ENCODE assay signal across 17 cellular contexts in the genomic region with DNA sequence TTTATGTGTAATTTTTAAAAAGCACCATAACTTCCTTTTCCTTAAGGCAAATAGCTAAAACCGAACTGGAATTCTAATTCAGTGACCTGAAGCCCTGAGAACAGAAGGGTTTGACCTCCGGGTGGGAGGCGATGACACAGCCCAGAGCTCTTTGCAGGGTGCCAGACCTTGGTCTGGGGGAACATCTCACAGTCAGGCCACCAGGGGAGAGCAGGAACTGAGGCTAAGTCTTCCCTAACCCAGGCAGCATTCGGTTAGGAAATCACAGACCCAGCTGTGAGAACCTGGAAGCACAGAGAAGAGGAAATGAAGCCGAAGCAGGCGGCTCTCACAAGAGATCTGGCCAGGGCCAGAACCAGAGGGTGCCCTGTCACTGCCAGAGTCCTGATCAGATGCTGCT.
DNase-seq lines count a peak whose midpoint lies in the region; ATAC-seq and TF ChIP-seq lines count a peak whose summit lies in the region.
"Had no signal": no experiment of that assay in that cellular context is flagged by ENCODE, and none has a peak within 500 bp of the region (broad histone marks: within the 10 kb centered on the region; RNA-seq: fewer than 3 reads in every experiment).

No MANE protein-coding gene starts in this region.

- H3K9me3 Mint-ChIP-seq in WTC11, result no peaks in the 10 kb centered on the region
- H3K9me3 Mint-ChIP-seq: stimulated activated naive CD8-positive, alpha-beta T cell treated with anti-CD3 and anti-CD28 coated beads, Interleukin-15, Interleukin-2, amounts not matched to agents 100 ng/mL and 50 ng/mL, for 24 hours had no signal

- peaks cover 22% of the 10 kb centered on the region for H3K4me1 Mint-ChIP-seq in WTC11
- H3K4me1 Mint-ChIP-seq: activated CD4-positive, alpha-beta memory T cell treated with anti-CD3 and anti-CD28 coated beads, Interleukin-2, amount 10 ng/mL, durations not matched to agents 7 days and 5 days; activated naive CD8-positive, alpha-beta T cell treated with anti-CD3 and anti-CD28 coated beads, Interleukin-2, amount 10 ng/mL, durations not matched to agents 7 days and 5 days; CD4-positive, alpha-beta memory T cell had no signal

- TF ChIP-seq CTCF in WTC11 (IDR thresholded peaks at IDR 0.05), result no peak

- no peak overlapping the region for H3K27ac ChIP-seq in ACC112 (ENCODE audit: low read depth, low read length)
- H3K27ac ChIP-seq: uterus had no signal

- no peaks in the 10 kb centered on the region for H3K79me2 ChIP-seq in ACC112 (ENCODE audit: control insufficient read depth, insufficient read depth, low read length, unreplicated experiment)

- peaks cover 7% of the 10 kb centered on the region for H3K4me1 ChIP-seq in ACC112 (ENCODE audit: control insufficient read depth, insufficient read depth, low read length, unreplicated experiment)
- H3K4me1 ChIP-seq: uterus had no signal

- CTCF ChIA-PET in HEK293T (lab: Yijun Ruan, JAX), result no interaction called here
- CTCF ChIA-PET in WTC11 (lab: Charles Lee), result interaction anchor here (1.1 kb wide), 1 partner anchor 20 kb away, joined by 3 read pairs; no protein-coding TSS in a partner anchor

- POLR2A ChIA-PET in HEK293T (lab: Yijun Ruan, JAX) (no interaction called here), WTC11 (lab: Charles Lee) (no interaction called here)

- no peak overlapping the region for H3K4me3 Mint-ChIP-seq in WTC11
- H3K4me3 Mint-ChIP-seq: activated CD4-positive, alpha-beta memory T cell treated with anti-CD3 and anti-CD28 coated beads, Interleukin-2, amount 10 ng/mL, durations not matched to agents 7 days and 5 days; activated naive CD8-positive, alpha-beta T cell treated with anti-CD3 and anti-CD28 coated beads, Interleukin-2, amount 10 ng/mL, durations not matched to agents 7 days and 5 days; activated T-cell treated with anti-CD3 and anti-CD28 coated beads, Interleukin-2, amount 50 U/mL, for 72 hours; CD4-positive, alpha-beta memory T cell; stimulated activated naive CD8-positive, alpha-beta T cell treated with anti-CD3 and anti-CD28 coated beads, Interleukin-15, Interleukin-2, amounts not matched to agents 100 ng/mL and 50 ng/mL, for 24 hours had no signal

- H3K27ac Mint-ChIP-seq in WTC11, result no peak overlapping the region; the same call in 1 of the 2 replicates
- H3K27ac Mint-ChIP-seq: activated CD4-positive, alpha-beta memory T cell treated with anti-CD3 and anti-CD28 coated beads, Interleukin-2, amount 10 ng/mL, durations not matched to agents 7 days and 5 days; activated naive CD8-positive, alpha-beta T cell treated with anti-CD3 and anti-CD28 coated beads, Interleukin-2, amount 10 ng/mL, durations not matched to agents 7 days and 5 days; activated T-cell treated with anti-CD3 and anti-CD28 coated beads, Interleukin-2, amount 50 U/mL, for 72 hours; stimulated activated naive CD8-positive, alpha-beta T cell treated with anti-CD3 and anti-CD28 coated beads, Interleukin-15, Interleukin-2, amounts not matched to agents 100 ng/mL and 50 ng/mL, for 24 hours had no signal

- H3K27me3 ChIP-seq in ACC112 (ENCODE audit: insufficient read depth, low read length), result no peaks in the 10 kb centered on the region
- H3K27me3 ChIP-seq: uterus had no signal

- H3K27me3 Mint-ChIP-seq in WTC11 (ENCODE audit: low read depth), result no peaks in the 10 kb centered on the region
- H3K27me3 Mint-ChIP-seq: activated CD4-positive, alpha-beta memory T cell treated with anti-CD3 and anti-CD28 coated beads, Interleukin-2, amount 10 ng/mL, durations not matched to agents 7 days and 5 days; activated naive CD8-positive, alpha-beta T cell treated with anti-CD3 and anti-CD28 coated beads, Interleukin-2, amount 10 ng/mL, durations not matched to agents 7 days and 5 days; CD4-positive, alpha-beta memory T cell; stimulated activated naive CD8-positive, alpha-beta T cell treated with anti-CD3 and anti-CD28 coated beads, Interleukin-15, Interleukin-2, amounts not matched to agents 100 ng/mL and 50 ng/mL, for 24 hours had no signal

- H3K36me3 Mint-ChIP-seq in WTC11, result no peaks in the 10 kb centered on the region
- H3K36me3 Mint-ChIP-seq: activated naive CD8-positive, alpha-beta T cell treated with anti-CD3 and anti-CD28 coated beads, Interleukin-2, amount 10 ng/mL, durations not matched to agents 7 days and 5 days; CD4-positive, alpha-beta memory T cell had no signal

- H3K4me3 ChIP-seq in ACC112 (ENCODE audit: low read depth, low read length), result no peak overlapping the region
- H3K4me3 ChIP-seq: uterus had no signal

- H3K36me3 ChIP-seq in ACC112 (ENCODE audit: insufficient read depth, low read length), result no peaks in the 10 kb centered on the region
- H3K36me3 ChIP-seq: uterus had no signal

- peak; percentile 95 for ATAC-seq in WTC11
- ATAC-seq in GM18519 (IDR thresholded peaks at IDR 0.05; ENCODE audit: low FRiP score, unreplicated experiment), result no peak
- no peak for ATAC-seq in GM18909 (IDR thresholded peaks at IDR 0.05; ENCODE audit: poor library complexity, unreplicated experiment)
- ATAC-seq: activated T-cell treated with anti-CD3 and anti-CD28 coated beads, Interleukin-2, amount 50 U/mL, for 72 hours had no signal

- peak overlapping the region; percentile 48 for H2AFZ ChIP-seq in ACC112 (ENCODE audit: low read length, unreplicated experiment)

- peak; percentile 17 for DNase-seq in HEK293T (ENCODE audit: extremely low spot score)
- peak; percentile 20 for DNase-seq in WTC11 (ENCODE audit: low spot score)
- peak; percentile 62 for DNase-seq in islet precursor cell
- no peak for DNase-seq in NOMO-1 treated with dmso at 0.1 percent for 144 hours (lab: John Stamatoyannopoulos, UW; ENCODE audit: unreplicated experiment)
- DNase-seq in activated T-cell treated with anti-CD3 and anti-CD28 coated beads, Interleukin-2, amount 50 U/mL, for 48 hours, result no peak
- DNase-seq: activated CD4-positive, alpha-beta memory T cell treated with anti-CD3 and anti-CD28 coated beads, Interleukin-2, amount 10 ng/mL, durations not matched to agents 7 days and 5 days; activated naive CD8-positive, alpha-beta T cell treated with anti-CD3 and anti-CD28 coated beads, Interleukin-2, amount 10 ng/mL, durations not matched to agents 7 days and 5 days; activated T-cell treated with anti-CD3 and anti-CD28 coated beads, Interleukin-2, amount 50 U/mL, for 72 hours; CD4-positive, alpha-beta memory T cell; effector CD4-positive, alpha-beta T cell; NCI-H1417 treated with DMSO at 0.1 percent for 48 hours; stimulated activated CD4-positive, alpha-beta T cell treated with anti-CD3 and anti-CD28 coated beads, Interleukin-12 subunit alpha, Interleukin-12 subunit beta, amount 100 ng/mL, for 4 hours; uterus had no signal

TF ChIP-seq in HEK293T, 16 proteins besides CTCF, POLR2A, EP300 and RAD21:
- TF ChIP-seq FOXK2 (IDR thresholded peaks at IDR 0.05) (no peak), HDGF (IDR thresholded peaks at IDR 0.05; ENCODE audit: borderline replicate concordance) (no peak), TARDBP (IDR thresholded peaks at IDR 0.05) (no peak), L3MBTL2 (conservative IDR thresholded peaks at IDR 0.05) (no peak), FOXA1 (IDR thresholded peaks at IDR 0.05) (no peak), FOXM1 (IDR thresholded peaks at IDR 0.05; ENCODE audit: borderline replicate concordance) (no peak), SP1 (IDR thresholded peaks at IDR 0.05) (no peak)

TF ChIP-seq in WTC11, 78 proteins besides CTCF, POLR2A, EP300 and RAD21 (continues in another document):
- TF ChIP-seq, protein P1, sequence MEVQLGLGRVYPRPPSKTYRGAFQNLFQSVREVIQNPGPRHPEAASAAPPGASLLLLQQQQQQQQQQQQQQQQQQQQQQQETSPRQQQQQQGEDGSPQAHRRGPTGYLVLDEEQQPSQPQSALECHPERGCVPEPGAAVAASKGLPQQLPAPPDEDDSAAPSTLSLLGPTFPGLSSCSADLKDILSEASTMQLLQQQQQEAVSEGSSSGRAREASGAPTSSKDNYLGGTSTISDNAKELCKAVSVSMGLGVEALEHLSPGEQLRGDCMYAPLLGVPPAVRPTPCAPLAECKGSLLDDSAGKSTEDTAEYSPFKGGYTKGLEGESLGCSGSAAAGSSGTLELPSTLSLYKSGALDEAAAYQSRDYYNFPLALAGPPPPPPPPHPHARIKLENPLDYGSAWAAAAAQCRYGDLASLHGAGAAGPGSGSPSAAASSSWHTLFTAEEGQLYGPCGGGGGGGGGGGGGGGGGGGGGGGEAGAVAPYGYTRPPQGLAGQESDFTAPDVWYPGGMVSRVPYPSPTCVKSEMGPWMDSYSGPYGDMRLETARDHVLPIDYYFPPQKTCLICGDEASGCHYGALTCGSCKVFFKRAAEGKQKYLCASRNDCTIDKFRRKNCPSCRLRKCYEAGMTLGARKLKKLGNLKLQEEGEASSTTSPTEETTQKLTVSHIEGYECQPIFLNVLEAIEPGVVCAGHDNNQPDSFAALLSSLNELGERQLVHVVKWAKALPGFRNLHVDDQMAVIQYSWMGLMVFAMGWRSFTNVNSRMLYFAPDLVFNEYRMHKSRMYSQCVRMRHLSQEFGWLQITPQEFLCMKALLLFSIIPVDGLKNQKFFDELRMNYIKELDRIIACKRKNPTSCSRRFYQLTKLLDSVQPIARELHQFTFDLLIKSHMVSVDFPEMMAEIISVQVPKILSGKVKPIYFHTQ (CRISPR knock-in tag; IDR thresholded peaks at IDR 0.05), result no peak
- TF ChIP-seq ATF1 (CRISPR knock-in tag; IDR thresholded peaks at IDR 0.05) (no peak), TCF7 (CRISPR knock-in tag; IDR thresholded peaks at IDR 0.05; ENCODE audit: low read depth) (no peak), PRRX2 (CRISPR knock-in tag; IDR thresholded peaks at IDR 0.05) (no peak), ZNF317 (CRISPR knock-in tag; IDR thresholded peaks at IDR 0.05; ENCODE audit: borderline replicate concordance, low read depth) (no peak), SMAD4 (CRISPR knock-in tag; IDR thresholded peaks at IDR 0.05) (no peak), JAZF1 (CRISPR knock-in tag; IDR thresholded peaks at IDR 0.05) (no peak), ZBTB21 (CRISPR knock-in tag; IDR thresholded peaks at IDR 0.05; ENCODE audit: borderline replicate concordance) (no peak), RELA (CRISPR knock-in tag; IDR thresholded peaks at IDR 0.05; ENCODE audit: borderline replicate concordance) (no peak), ETV6 (CRISPR knock-in tag; IDR thresholded peaks at IDR 0.05) (peak; percentile 46; the same call in 1 of the 2 replicates)
- TF ChIP-seq, protein P2, sequence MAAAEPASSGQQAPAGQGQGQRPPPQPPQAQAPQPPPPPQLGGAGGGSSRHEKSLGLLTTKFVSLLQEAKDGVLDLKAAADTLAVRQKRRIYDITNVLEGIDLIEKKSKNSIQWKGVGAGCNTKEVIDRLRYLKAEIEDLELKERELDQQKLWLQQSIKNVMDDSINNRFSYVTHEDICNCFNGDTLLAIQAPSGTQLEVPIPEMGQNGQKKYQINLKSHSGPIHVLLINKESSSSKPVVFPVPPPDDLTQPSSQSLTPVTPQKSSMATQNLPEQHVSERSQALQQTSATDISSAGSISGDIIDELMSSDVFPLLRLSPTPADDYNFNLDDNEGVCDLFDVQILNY (CRISPR knock-in tag; IDR thresholded peaks at IDR 0.05), result no peak

Comparison
In these comparisons a context has a peak if more than half of its experiments do, and no peak if none do; other contexts are left out.
1. DNase-seq: peak in HEK293T (single experiment), WTC11 (single experiment) and islet precursor cell (single experiment); none in NOMO-1 treated with dmso at 0.1 percent for 144 hours (single experiment) and activated T-cell treated with anti-CD3 and anti-CD28 coated beads, Interleukin-2, amount 50 U/mL, for 48 hours (0 of 2).